In genomic region chr9:136520053-136520540, GRCh38 we compare ENCODE assay signal across 20 cellular contexts. TPM values are rescaled to one million over a fixed set of nuclear protein-coding genes. Genes with fewer than 3 reads are reported as not detected.
DNase-seq lines count a peak whose midpoint lies in the region; ATAC-seq, FAIRE-seq and TF ChIP-seq lines count a peak whose summit lies in the region.
"Had no signal": no experiment of that assay in that cellular context is flagged by ENCODE, and none has a peak within 500 bp of the region (broad histone marks: within the 10 kb centered on the region; RNA-seq: fewer than 3 reads in every experiment).

No MANE protein-coding gene starts in this region.

- peak; percentile 56 for DNase-seq in DMS53 (lab: John Stamatoyannopoulos, UW)
- DNase-seq in DMS53 treated with DMSO at 0.1 percent for 48 hours (lab: John Stamatoyannopoulos, UW; ENCODE audit: unreplicated experiment), result no peak
- peak; percentile 82 for DNase-seq in NCI-H69 (lab: John Stamatoyannopoulos, UW)
- DNase-seq in kidney tubule cell (ENCODE audit: low spot score), result peak; percentile 87
- DNase-seq in pancreas, result peak in 3 of 6 donors; percentile 59 to 69 (median 67)
- DNase-seq in cerebellar cortex (ENCODE audit: low spot score), result no peak
- no peak for DNase-seq in activated naive CD8-positive, alpha-beta T cell treated with anti-CD3 and anti-CD28 coated beads, Interleukin-2, amount 50 U/mL, for 24 hours
- DNase-seq in D341Med (ENCODE audit: low spot score), result no peak
- DNase-seq: 8988T; activated CD4-positive, alpha-beta T cell treated with anti-CD3 and anti-CD28 coated beads for 48 hours; activated T-cell treated with anti-CD3 and anti-CD28 coated beads, Interleukin-2, amount 50 U/mL, for 4 hours; KBM-7; natural killer cell; NCI-H1436; SHP77 treated with DMSO at 0.1 percent for 48 hours; stimulated activated CD4-positive, alpha-beta T cell treated with anti-CD3 and anti-CD28 coated beads, Interleukin-4, amount 100 ng/mL, for 4 hours; T-helper 9 cell had no signal

- H3K4me1 Mint-ChIP-seq in activated naive CD8-positive, alpha-beta T cell treated with anti-CD3 and anti-CD28 coated beads, Interleukin-2, amount 50 U/mL, for 24 hours, result no peaks in the 10 kb centered on the region
- H3K4me1 Mint-ChIP-seq: stimulated activated effector memory CD8-positive, alpha-beta T cell treated with anti-CD3 and anti-CD28 coated beads, Interleukin-12 subunit alpha, Interleukin-12 subunit beta, amount 100 ng/mL, for 72 hours had no signal

- H3K4me3 ChIP-seq in pancreas, result no peak overlapping the region

- H3K27me3 Mint-ChIP-seq in activated naive CD8-positive, alpha-beta T cell treated with anti-CD3 and anti-CD28 coated beads, Interleukin-2, amount 50 U/mL, for 24 hours, result no peaks in the 10 kb centered on the region

- peak; percentile 52 to 72 (median 62) for ATAC-seq in pancreas
- ATAC-seq in activated naive CD8-positive, alpha-beta T cell treated with anti-CD3 and anti-CD28 coated beads, Interleukin-2, amount 50 U/mL, for 24 hours, result no peak
- ATAC-seq: activated T-cell treated with anti-CD3 and anti-CD28 coated beads, Interleukin-2, amount 50 U/mL, for 4 hours; natural killer cell; stimulated activated effector memory CD8-positive, alpha-beta T cell treated with anti-CD3 and anti-CD28 coated beads, Interleukin-12 subunit alpha, Interleukin-12 subunit beta, amount 100 ng/mL, for 72 hours had no signal

- no peak for FAIRE-seq in pancreas (lab: Jason Lieb, UNC)
- FAIRE-seq: keratinocyte, urothelium cell line had no signal

- H3K4me3 Mint-ChIP-seq in activated naive CD8-positive, alpha-beta T cell treated with anti-CD3 and anti-CD28 coated beads, Interleukin-2, amount 50 U/mL, for 24 hours, result no peak overlapping the region
- H3K4me3 Mint-ChIP-seq: activated T-cell treated with anti-CD3 and anti-CD28 coated beads, Interleukin-2, amount 50 U/mL, for 4 hours; natural killer cell; stimulated activated effector memory CD8-positive, alpha-beta T cell treated with anti-CD3 and anti-CD28 coated beads, Interleukin-12 subunit alpha, Interleukin-12 subunit beta, amount 100 ng/mL, for 72 hours had no signal

- H3K27me3 ChIP-seq in pancreas, result no peaks in the 10 kb centered on the region

- 31 to 66% methylated on average over 18 to 20 of the region's 20 CpGs for WGBS in pancreas, 2 donors

- peak overlapping the region in 1 of 4 donors; percentile 36 for H3K27ac ChIP-seq in pancreas

- TF ChIP-seq CTCF in pancreas (IDR thresholded peaks at IDR 0.05), result no peak

- no peaks in the 10 kb centered on the region for H3K9me3 ChIP-seq in pancreas

- intact Hi-C loops in pancreas (cut with DNase I), result no loop called here

- H3K27ac Mint-ChIP-seq in activated naive CD8-positive, alpha-beta T cell treated with anti-CD3 and anti-CD28 coated beads, Interleukin-2, amount 50 U/mL, for 24 hours, result no peak overlapping the region
- H3K27ac Mint-ChIP-seq: natural killer cell; stimulated activated effector memory CD8-positive, alpha-beta T cell treated with anti-CD3 and anti-CD28 coated beads, Interleukin-12 subunit alpha, Interleukin-12 subunit beta, amount 100 ng/mL, for 72 hours had no signal

- H3K4me1 ChIP-seq in pancreas, result no peaks in the 10 kb centered on the region

- H3K36me3 Mint-ChIP-seq in activated naive CD8-positive, alpha-beta T cell treated with anti-CD3 and anti-CD28 coated beads, Interleukin-2, amount 50 U/mL, for 24 hours (ENCODE audit: low read depth), result peaks cover 3% of the 10 kb centered on the region
- H3K36me3 Mint-ChIP-seq: natural killer cell had no signal

- no peaks in the 10 kb centered on the region for H3K9me3 Mint-ChIP-seq in activated naive CD8-positive, alpha-beta T cell treated with anti-CD3 and anti-CD28 coated beads, Interleukin-2, amount 50 U/mL, for 24 hours
- H3K9me3 Mint-ChIP-seq: activated T-cell treated with anti-CD3 and anti-CD28 coated beads, Interleukin-2, amount 50 U/mL, for 4 hours; natural killer cell; stimulated activated effector memory CD8-positive, alpha-beta T cell treated with anti-CD3 and anti-CD28 coated beads, Interleukin-12 subunit alpha, Interleukin-12 subunit beta, amount 100 ng/mL, for 72 hours had no signal

- H3K36me3 ChIP-seq in pancreas, result peaks cover 5 to 56% (median 41%) of the 10 kb centered on the region in 3 donors

RNA-seq across cellular contexts. Expression of gene NOTCH1, which starts 25.8 kb away (rescaled TPM):
- 10 to 100 TPM; 19.6 to 39.8 (median 25.6) TPM for total RNA-seq in pancreas
- 10 to 100 TPM in 1 of 2 donors, 1 to 10 TPM in 1; 9.3 to 20.1 TPM for polyA plus RNA-seq in pancreas

RNA-seq across cellular contexts. Expression of gene SEC16A, which starts 37.3 kb away (rescaled TPM):
- total RNA-seq in pancreas, result 10 to 100 TPM; 32.1 to 46.6 (median 39.5) TPM
- polyA plus RNA-seq in pancreas, result 10 to 100 TPM; 49.7 to 66.9 TPM

Comparison
In these comparisons a context has a peak if more than half of its experiments do, and no peak if none do; other contexts are left out.
1. DNase-seq: peak in DMS53 (single experiment), NCI-H69 (single experiment) and kidney tubule cell (single experiment); none in DMS53 treated with DMSO at 0.1 percent for 48 hours (single experiment), cerebellar cortex (single experiment), activated naive CD8-positive, alpha-beta T cell treated with anti-CD3 and anti-CD28 coated beads, Interleukin-2, amount 50 U/mL, for 24 hours (single experiment) and D341Med (single experiment).